ENCODE assay signal across 2 cellular contexts in the genomic region with DNA sequence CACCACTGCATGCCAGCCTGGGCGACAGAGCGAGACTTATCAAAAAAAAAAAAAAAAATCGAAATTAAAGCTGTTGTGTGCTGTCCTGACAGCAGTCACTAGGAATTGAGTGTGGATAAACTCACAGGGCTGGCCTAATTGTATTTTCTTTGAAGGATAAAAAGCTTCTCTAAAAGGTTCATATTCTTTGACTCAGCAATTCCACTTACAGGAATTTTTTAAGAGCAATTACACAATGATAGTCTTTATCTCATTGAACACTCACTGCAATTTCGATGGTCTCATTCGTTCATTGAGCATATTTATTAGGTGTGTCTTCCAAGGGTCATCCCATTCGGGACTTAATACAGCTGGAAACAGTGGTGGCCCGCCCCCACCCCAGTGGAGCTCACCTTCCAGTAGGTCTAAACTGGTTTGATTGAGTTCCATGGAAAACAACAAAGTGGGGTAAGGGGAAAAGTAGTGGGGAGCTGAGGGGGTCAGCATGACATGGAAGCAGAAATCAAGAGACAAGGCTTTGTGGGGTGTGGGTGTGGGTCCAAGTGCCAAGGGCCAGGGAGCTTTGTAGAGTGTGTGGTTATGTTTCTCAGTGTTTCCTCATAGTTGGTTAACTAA.
TF ChIP-seq lines count a peak whose summit lies in the region.

No MANE protein-coding gene starts in this region.

TF ChIP-seq in A549, 52 proteins besides CTCF, POLR2A, EP300 and RAD21:
- TF ChIP-seq MAFK (IDR thresholded peaks at IDR 0.05; ENCODE audit: partially characterized antibody) (peak; percentile 56), KDM1A (IDR thresholded peaks at IDR 0.05; ENCODE audit: low read depth) (no peak)

TF ChIP-seq in WTC11, 78 proteins besides CTCF, POLR2A, EP300 and RAD21:
- no peak for TF ChIP-seq SMAD4 (CRISPR knock-in tag; IDR thresholded peaks at IDR 0.05)
- TF ChIP-seq, protein P1, sequence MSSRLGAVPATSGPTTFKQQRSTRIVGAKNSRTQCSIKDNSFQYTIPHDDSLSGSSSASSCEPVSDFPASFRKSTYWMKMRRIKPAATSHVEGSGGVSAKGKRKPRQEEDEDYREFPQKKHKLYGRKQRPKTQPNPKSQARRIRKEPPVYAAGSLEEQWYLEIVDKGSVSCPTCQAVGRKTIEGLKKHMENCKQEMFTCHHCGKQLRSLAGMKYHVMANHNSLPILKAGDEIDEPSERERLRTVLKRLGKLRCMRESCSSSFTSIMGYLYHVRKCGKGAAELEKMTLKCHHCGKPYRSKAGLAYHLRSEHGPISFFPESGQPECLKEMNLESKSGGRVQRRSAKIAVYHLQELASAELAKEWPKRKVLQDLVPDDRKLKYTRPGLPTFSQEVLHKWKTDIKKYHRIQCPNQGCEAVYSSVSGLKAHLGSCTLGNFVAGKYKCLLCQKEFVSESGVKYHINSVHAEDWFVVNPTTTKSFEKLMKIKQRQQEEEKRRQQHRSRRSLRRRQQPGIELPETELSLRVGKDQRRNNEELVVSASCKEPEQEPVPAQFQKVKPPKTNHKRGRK (CRISPR knock-in tag; IDR thresholded peaks at IDR 0.05; ENCODE audit: borderline replicate concordance): no peak
